Comparison of ENCODE assay signal across 3 cellular contexts in genomic region chr12:66025477-66025876, GRCh38.
TF ChIP-seq lines count a peak whose summit lies in the region.

No MANE protein-coding gene starts in this region.

TF ChIP-seq in SK-N-SH treated with all-trans-retinoic acid at 6 μM for 48 hours, 23 proteins besides CTCF, POLR2A, EP300 and RAD21 (continued from another document):
- TF ChIP-seq PATZ1 (CRISPR knock-in tag; IDR thresholded peaks at IDR 0.05; ENCODE audit: borderline replicate concordance) (no peak), POU6F1 (CRISPR knock-in tag; IDR thresholded peaks at IDR 0.05; ENCODE audit: borderline replicate concordance, low read depth) (no peak), TCF4 (CRISPR knock-in tag; IDR thresholded peaks at IDR 0.05; ENCODE audit: borderline replicate concordance) (no peak), PPARA (CRISPR knock-in tag; IDR thresholded peaks at IDR 0.05; ENCODE audit: borderline replicate concordance) (no peak), ARNTL (CRISPR knock-in tag; IDR thresholded peaks at IDR 0.05; ENCODE audit: borderline replicate concordance, low read depth) (no peak), CREB5 (CRISPR knock-in tag; IDR thresholded peaks at IDR 0.05; ENCODE audit: low read depth) (no peak), ZNF70 (CRISPR knock-in tag; IDR thresholded peaks at IDR 0.05) (no peak), ZFP30 (CRISPR knock-in tag; IDR thresholded peaks at IDR 0.05) (no peak), OSR1 (CRISPR knock-in tag; IDR thresholded peaks at IDR 0.05) (no peak), CSDC2 (CRISPR knock-in tag; IDR thresholded peaks at IDR 0.05) (no peak), ESRRG (CRISPR knock-in tag; IDR thresholded peaks at IDR 0.05) (no peak)
TF ChIP-seq in SK-N-SH treated with all-trans-retinoic acid at 6 μM for 48 hours: peak in this region for 0.

TF ChIP-seq in SK-N-SH, 30 proteins besides CTCF, POLR2A, EP300 and RAD21 (continued from another document):
- no peak for TF ChIP-seq USF2 (IDR thresholded peaks at IDR 0.05; ENCODE audit: borderline replicate concordance, low read depth, low read length)
- TF ChIP-seq USF1 (IDR thresholded peaks at IDR 0.05; ENCODE audit: borderline replicate concordance, low read depth) = no peak
- no peak for TF ChIP-seq NFIC (IDR thresholded peaks at IDR 0.05; ENCODE audit: borderline replicate concordance)
- no peak for TF ChIP-seq MEF2A (IDR thresholded peaks at IDR 0.05; ENCODE audit: borderline replicate concordance, low read depth)
- no peak for TF ChIP-seq IRF3 (IDR thresholded peaks at IDR 0.05; ENCODE audit: low read depth, low read length)
- no peak for TF ChIP-seq NRF1 (IDR thresholded peaks at IDR 0.05; ENCODE audit: low read depth, low read length)
- no peak for TF ChIP-seq SMC3 (IDR thresholded peaks at IDR 0.05; ENCODE audit: low read depth, low read length)
- no peak for TF ChIP-seq PBX3 (IDR thresholded peaks at IDR 0.05)
- no peak for TF ChIP-seq RFX5 (IDR thresholded peaks at IDR 0.05; ENCODE audit: low read length)

TF ChIP-seq in H1, 55 proteins besides CTCF, POLR2A, EP300 and RAD21 (continued from another document):
- TF ChIP-seq NANOG (IDR thresholded peaks at IDR 0.05; ENCODE audit: insufficient read depth, low read depth, low read length, poor library complexity, severe bottlenecking) = no peak
TF ChIP-seq in H1: peak in this region for 0.
